ENCODE assay signal across 25 cellular contexts in genomic region chr2:52877703-52878102, GRCh38.
DNase-seq lines count a peak whose midpoint lies in the region; ATAC-seq, FAIRE-seq and TF ChIP-seq lines count a peak whose summit lies in the region.
"Had no signal": no experiment of that assay in that cellular context is flagged by ENCODE, and none has a peak within 500 bp of the region (broad histone marks: within the 10 kb centered on the region; RNA-seq: fewer than 3 reads in every experiment).

No MANE protein-coding gene starts in this region.

- POLR2A ChIA-PET in HepG2 (lab: Yijun Ruan, JAX) = no interaction called here

- H3K4me2 ChIP-seq in HepG2 (ENCODE audit: low read depth, low read length) = no peak overlapping the region
- H3K4me2 ChIP-seq: BLaER1 treated with 17β-estradiol and CSF1 and Interleukin-3, amounts not matched to agents 10 nM and 100 nM had no signal

- H3K27ac ChIP-seq in liver (ENCODE audit: low read depth in 1 of 2, low read length in 2 of 2) (no peak overlapping the region), HepG2 (ENCODE audit: extremely low read length, insufficient read depth, low read length) (no peak overlapping the region)
- H3K27ac ChIP-seq: BLaER1 treated with 17β-estradiol and CSF1 and Interleukin-3, amounts not matched to agents 10 nM and 100 nM; Peyer's patch; SK-N-MC had no signal

- H3K36me3 ChIP-seq in liver (ENCODE audit: control insufficient read depth in 4 of 4, insufficient read depth in 3 of 4, low read depth in 1 of 4, low read length in 3 of 4) = no peaks in the 10 kb centered on the region
- H3K36me3 ChIP-seq in HepG2 (replicated peaks in 1 of 2; ENCODE audit: control insufficient read depth in 1 of 2, insufficient read depth in 2 of 2, low read length in 2 of 2) = no peaks in the 10 kb centered on the region
- H3K36me3 ChIP-seq: BLaER1 treated with 17β-estradiol and CSF1 and Interleukin-3, amounts not matched to agents 10 nM and 100 nM; Peyer's patch had no signal

- H3K9ac ChIP-seq in liver (ENCODE audit: low read depth in 1 of 2, low read length in 2 of 2) (no peak overlapping the region), HepG2 (ENCODE audit: insufficient read depth, low read depth, low read length) (no peak overlapping the region)
- H3K9ac ChIP-seq: BLaER1 treated with 17β-estradiol and CSF1 and Interleukin-3, amounts not matched to agents 10 nM and 100 nM had no signal

- H3K36me3 Mint-ChIP-seq in glutamatergic neuron (ENCODE audit: unreplicated experiment) = no peaks in the 10 kb centered on the region

- H2AFZ ChIP-seq in HepG2 (ENCODE audit: low read length) = no peak overlapping the region

- no peak overlapping the region for H3K27ac Mint-ChIP-seq in glutamatergic neuron (ENCODE audit: unreplicated experiment)
- H3K27ac Mint-ChIP-seq: CD4-positive, alpha-beta T cell had no signal

- no peaks in the 10 kb centered on the region for H4K20me1 ChIP-seq in HepG2 (ENCODE audit: insufficient read depth, low read length)
- H4K20me1 ChIP-seq: BLaER1 treated with 17β-estradiol and CSF1 and Interleukin-3, amounts not matched to agents 10 nM and 100 nM had no signal

- H3K9me3 ChIP-seq in liver (ENCODE audit: control insufficient read depth in 4 of 4, low read length in 3 of 4) (no peaks in the 10 kb centered on the region), HepG2 (ENCODE audit: low read length) (peaks cover 8% of the 10 kb centered on the region; the same call in 1 of the 2 replicates)
- H3K9me3 ChIP-seq: BLaER1 treated with 17β-estradiol and CSF1 and Interleukin-3, amounts not matched to agents 10 nM and 100 nM; Peyer's patch had no signal

- H3K4me1 ChIP-seq in liver (ENCODE audit: control insufficient read depth in 4 of 4, insufficient read depth in 4 of 4, low read length in 3 of 4) (peaks cover 0 to 7% (median 2%) of the 10 kb centered on the region in 4 donors), HepG2 (ENCODE audit: insufficient read depth, low read length) (no peaks in the 10 kb centered on the region)
- H3K4me1 ChIP-seq: BLaER1 treated with 17β-estradiol and CSF1 and Interleukin-3, amounts not matched to agents 10 nM and 100 nM; Peyer's patch had no signal

- H3K9me3 Mint-ChIP-seq in glutamatergic neuron (ENCODE audit: unreplicated experiment) = no peaks in the 10 kb centered on the region
- H3K9me3 Mint-ChIP-seq: CD4-positive, alpha-beta T cell had no signal

- DNase-seq in HepG2 (ENCODE audit: low spot score) = no peak
- DNase-seq in NCI-H774 (lab: John Stamatoyannopoulos, UW) = peak; percentile 11
- peak; percentile 39 for DNase-seq in fibroblast of peridontal ligament (ENCODE audit: extremely low read depth)
- DNase-seq in glutamatergic neuron = no peak
- DNase-seq in stimulated activated naive CD8-positive, alpha-beta T cell treated with anti-CD3 and anti-CD28 coated beads, Interleukin-15, Interleukin-2, amounts not matched to agents 100 U/mL and 50 U/mL, for 24 hours = no peak
- DNase-seq: AML-193; CD4-positive, alpha-beta T cell; COR-L47; DND-41; KBM-7; MV-4-11; NCI-H1105; NCI-H1436 treated with DMSO at 0.1 percent for 48 hours; NCI-H187 treated with DMSO at 0.1 percent for 48 hours; NCI-H2171 treated with DMSO at 0.1 percent for 48 hours; NCI-H345; NCI-H524; Peyer's patch; SHP77 treated with DMSO at 0.1 percent for 48 hours had no signal

- no TSS peak for BruUV-seq in HepG2 (replicated peaks; lab: Mats Ljungman, UMichigan)

- ATAC-seq in HepG2 = no peak
- no peak for ATAC-seq in GM21786 (IDR thresholded peaks at IDR 0.05; ENCODE audit: unreplicated experiment)
- ATAC-seq in stimulated activated naive CD8-positive, alpha-beta T cell treated with anti-CD3 and anti-CD28 coated beads, Interleukin-15, Interleukin-2, amounts not matched to agents 100 U/mL and 50 U/mL, for 24 hours = no peak

- H3K4me1 Mint-ChIP-seq in glutamatergic neuron (ENCODE audit: low read depth, unreplicated experiment) = no peaks in the 10 kb centered on the region

- no peaks in the 10 kb centered on the region for H3K79me2 ChIP-seq in HepG2 (ENCODE audit: insufficient read depth, low read length)

- TF ChIP-seq RAD21 in liver (IDR thresholded peaks at IDR 0.05) = no peak
- TF ChIP-seq RAD21 in HepG2 (CRISPR knock-in tag; IDR thresholded peaks at IDR 0.05) = no peak

- WGBS in liver = 41% methylated on average over 1 of the region's 1 CpG
- WGBS in HepG2 (ENCODE audit: low lambda C conversion rate) = 0% methylated on average over 1 of the region's 1 CpG

- in situ Hi-C loops in HepG2 (cut with HindIII; ENCODE audit: extremely low pct_ligation_motif_present, low pct_unique_long_range_greater_than_20kb) = no loop called here

- H3K27me3 Mint-ChIP-seq in glutamatergic neuron (ENCODE audit: unreplicated experiment) = no peaks in the 10 kb centered on the region
- H3K27me3 Mint-ChIP-seq: CD4-positive, alpha-beta T cell had no signal

- no peak overlapping the region for H3K4me3 Mint-ChIP-seq in glutamatergic neuron (ENCODE audit: unreplicated experiment)
- H3K4me3 Mint-ChIP-seq: CD4-positive, alpha-beta T cell had no signal

- H3K27me3 ChIP-seq in liver (ENCODE audit: control insufficient read depth in 4 of 4, insufficient read depth in 4 of 4, low read length in 3 of 4) = no peaks in the 10 kb centered on the region
- no peaks in the 10 kb centered on the region for H3K27me3 ChIP-seq in HepG2 (ENCODE audit: control insufficient read depth in 1 of 2, insufficient read depth in 2 of 2, low read length in 2 of 2)
- H3K27me3 ChIP-seq: BLaER1 treated with 17β-estradiol and CSF1 and Interleukin-3, amounts not matched to agents 10 nM and 100 nM; Peyer's patch had no signal

- TF ChIP-seq EP300 in HepG2 (IDR thresholded peaks at IDR 0.05; ENCODE audit: low read depth in 2 of 2, low read length in 2 of 2) (no peak), HepG2 (CRISPR knock-in tag; IDR thresholded peaks at IDR 0.05; ENCODE audit: borderline replicate concordance) (no peak)

- intact Hi-C loops in HepG2 (cut with micrococcal nuclease; ENCODE audit: unreplicated experiment) = no loop called here

- no peak for TF ChIP-seq CTCF in liver (IDR thresholded peaks at IDR 0.05; ENCODE audit: low read depth, low read length, missing input control)
- no peak for TF ChIP-seq CTCF in HepG2 (CRISPR knock-in tag; IDR thresholded peaks at IDR 0.05)
- no peak for TF ChIP-seq CTCF in glutamatergic neuron (IDR thresholded peaks at IDR 0.05; ENCODE audit: partially characterized antibody, unreplicated experiment)

- CTCF ChIA-PET in HepG2 (lab: Yijun Ruan, JAX; ENCODE audit: low intra/inter-chr PET ratio, low total read pairs) = no interaction called here

- H3K4me3 ChIP-seq in liver (ENCODE audit: low read depth in 1 of 3, low read length in 3 of 3) = no peak overlapping the region
- H3K4me3 ChIP-seq in HepG2 (replicated peaks in 1 of 3; ENCODE audit: insufficient read depth in 1 of 3, low read depth in 2 of 3, low read length in 3 of 3) = no peak overlapping the region
- H3K4me3 ChIP-seq: BLaER1 treated with 17β-estradiol and CSF1 and Interleukin-3, amounts not matched to agents 10 nM and 100 nM; Peyer's patch; SK-N-MC had no signal

- no peak for TF ChIP-seq POLR2A in HepG2 (IDR thresholded peaks at IDR 0.05; ENCODE audit: insufficient read depth in 1 of 2, low read depth in 2 of 2, low read length in 2 of 2)

- FAIRE-seq in HepG2 (lab: Jason Lieb, UNC) = no peak
- FAIRE-seq: GM19239, H54 had no signal

TF ChIP-seq in liver, 16 proteins besides CTCF, POLR2A, EP300 and RAD21 (continues in another document):
- TF ChIP-seq FOXA1 (IDR thresholded peaks at IDR 0.05) (no peak), SP1 (IDR thresholded peaks at IDR 0.05) (no peak), ZBTB33 (IDR thresholded peaks at IDR 0.05) (no peak), NR2F2 (IDR thresholded peaks at IDR 0.05) (no peak), GABPA (IDR thresholded peaks at IDR 0.05 in 1 of 2, conservative IDR thresholded peaks at IDR 0.05 in 1 of 2) (no peak)
- TF ChIP-seq, protein P1, sequence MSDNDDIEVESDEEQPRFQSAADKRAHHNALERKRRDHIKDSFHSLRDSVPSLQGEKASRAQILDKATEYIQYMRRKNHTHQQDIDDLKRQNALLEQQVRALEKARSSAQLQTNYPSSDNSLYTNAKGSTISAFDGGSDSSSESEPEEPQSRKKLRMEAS (IDR thresholded peaks at IDR 0.05) = no peak

TF ChIP-seq in HepG2, 621 proteins besides CTCF, POLR2A, EP300 and RAD21 (continues in another document):
- TF ChIP-seq ZNF616 (CRISPR knock-in tag; IDR thresholded peaks at IDR 0.05; ENCODE audit: low read depth) (no peak), ZNF12 (CRISPR knock-in tag; IDR thresholded peaks at IDR 0.05) (no peak), MED13 (CRISPR knock-in tag; IDR thresholded peaks at IDR 0.05) (no peak), SNAPC2 (CRISPR knock-in tag; IDR thresholded peaks at IDR 0.05) (no peak), GATAD1 (CRISPR knock-in tag; IDR thresholded peaks at IDR 0.05) (no peak), ZNF619 (CRISPR knock-in tag; IDR thresholded peaks at IDR 0.05) (no peak), FOXA3 (CRISPR knock-in tag; IDR thresholded peaks at IDR 0.05) (no peak), ZNF879 (CRISPR knock-in tag; IDR thresholded peaks at IDR 0.05) (no peak), NCOA2 (CRISPR knock-in tag; IDR thresholded peaks at IDR 0.05) (no peak), HIVEP1 (CRISPR knock-in tag; IDR thresholded peaks at IDR 0.05) (no peak), ZBTB42 (CRISPR knock-in tag; IDR thresholded peaks at IDR 0.05) (no peak), SOX5 (CRISPR knock-in tag; IDR thresholded peaks at IDR 0.05; ENCODE audit: borderline replicate concordance) (no peak), PLRG1 (conservative IDR thresholded peaks at IDR 0.05) (no peak)
- TF ChIP-seq, protein P2, sequence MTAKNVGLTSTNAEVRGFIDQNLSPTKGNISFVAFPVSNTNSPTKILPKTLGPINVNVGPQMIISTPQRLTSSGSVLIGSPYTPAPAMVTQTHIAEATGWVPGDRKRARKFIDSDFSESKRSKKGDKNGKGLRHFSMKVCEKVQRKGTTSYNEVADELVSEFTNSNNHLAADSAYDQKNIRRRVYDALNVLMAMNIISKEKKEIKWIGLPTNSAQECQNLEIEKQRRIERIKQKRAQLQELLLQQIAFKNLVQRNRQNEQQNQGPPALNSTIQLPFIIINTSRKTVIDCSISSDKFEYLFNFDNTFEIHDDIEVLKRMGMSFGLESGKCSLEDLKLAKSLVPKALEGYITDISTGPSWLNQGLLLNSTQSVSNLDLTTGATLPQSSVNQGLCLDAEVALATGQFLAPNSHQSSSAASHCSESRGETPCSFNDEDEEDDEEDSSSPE (CRISPR knock-in tag; IDR thresholded peaks at IDR 0.05) = no peak

Comparison
In these comparisons a context has a peak if more than half of its experiments do, and no peak if none do; other contexts are left out.
1. DNase-seq: peak in NCI-H774 (single experiment) and fibroblast of peridontal ligament (single experiment); none in HepG2 (single experiment), glutamatergic neuron (single experiment) and stimulated activated naive CD8-positive, alpha-beta T cell treated with anti-CD3 and anti-CD28 coated beads, Interleukin-15, Interleukin-2, amounts not matched to agents 100 U/mL and 50 U/mL, for 24 hours (single experiment).